In the genomic region with DNA sequence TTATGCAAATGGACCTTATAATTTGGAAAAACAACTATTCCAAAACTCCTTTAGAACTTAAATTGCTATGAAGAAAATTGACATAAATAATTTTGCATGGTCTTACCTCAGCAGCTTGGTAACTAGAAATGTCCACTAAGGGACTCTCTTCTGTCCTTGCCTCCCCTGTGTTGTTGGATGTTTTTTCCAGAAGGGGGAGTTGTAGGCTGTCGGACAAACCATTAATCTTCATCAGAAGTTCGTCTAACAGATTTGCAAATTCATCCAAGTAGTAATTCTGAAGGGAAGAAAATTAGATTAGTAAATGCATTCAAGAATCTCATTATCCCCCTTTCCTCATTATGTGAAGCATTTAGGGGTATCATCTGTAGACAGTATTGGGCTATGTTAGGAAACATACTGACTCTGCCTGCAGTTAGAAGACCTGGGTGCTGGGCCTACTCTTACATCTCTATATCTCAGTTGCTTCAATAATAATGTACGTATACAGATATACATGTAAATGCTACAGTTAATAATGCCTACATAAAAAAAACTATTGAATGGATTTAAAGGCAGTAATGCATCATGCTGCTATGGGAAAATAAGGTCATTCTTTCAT, we compare ENCODE assay signal across 9 cellular contexts.
DNase-seq lines count a peak whose midpoint lies in the region; ATAC-seq and TF ChIP-seq lines count a peak whose summit lies in the region.
"Had no signal": no experiment of that assay in that cellular context is flagged by ENCODE, and none has a peak within 500 bp of the region (broad histone marks: within the 10 kb centered on the region; RNA-seq: fewer than 3 reads in every experiment).

No MANE protein-coding gene starts in this region.

- H3K36me3 ChIP-seq in BE2C (no peaks in the 10 kb centered on the region), adrenal gland (replicated peaks in 1 of 2) (no peaks in the 10 kb centered on the region), kidney epithelial cell (ENCODE audit: control insufficient read depth, insufficient read depth, low read length) (no peaks in the 10 kb centered on the region), uterus (no peaks in the 10 kb centered on the region)

- intact Hi-C loops in adrenal gland (cut with DNase I), result no loop called here
- intact Hi-C loops in uterus (cut with DNase I; ENCODE audit: low total_unique reads), result no loop called here

- H3K9me3 ChIP-seq in BE2C (no peaks in the 10 kb centered on the region), adrenal gland (replicated peaks in 1 of 3) (no peaks in the 10 kb centered on the region), uterus (no peaks in the 10 kb centered on the region)

- H3K27ac ChIP-seq in adrenal gland (no peak overlapping the region), uterus (no peak overlapping the region)

- WGBS in adrenal gland, 4 donors, result 48 to 60% (median 57%) methylated on average over 3 of the region's 3 CpGs

- TF ChIP-seq POLR2A in adrenal gland (IDR thresholded peaks at IDR 0.05), result no peak
- no peak for TF ChIP-seq POLR2A in uterus (IDR thresholded peaks at IDR 0.05)

- 0 out of 2 replicates have a peak, but pooled peaks cover 6% of the 10 kb centered on the region for H3K4me1 ChIP-seq in BE2C
- no peaks in the 10 kb centered on the region for H3K4me1 ChIP-seq in adrenal gland (replicated peaks in 1 of 2)
- H3K4me1 ChIP-seq in uterus, result no peaks in the 10 kb centered on the region

- ATAC-seq in GM18517 (IDR thresholded peaks at IDR 0.05; ENCODE audit: unreplicated experiment), result no peak

- DNase-seq in BE2C (no peak), LHCN-M2 (ENCODE audit: low read depth) (peak; percentile 70), adrenal gland (peak in 1 of 7 donors; percentile 44), kidney epithelial cell (ENCODE audit: low read depth) (no peak), mesenteric fat pad (ENCODE audit: low spot score) (no peak), uterus (no peak)
- DNase-seq in activated CD8-positive, alpha-beta memory T cell treated with anti-CD3 and anti-CD28 coated beads, Interleukin-2, amount 50 U/mL, for 48 hours, result no peak
- DNase-seq: naive B cell had no signal

- no peak overlapping the region for H3K4me3 ChIP-seq in BE2C (ENCODE audit: low read depth, low read length)
- H3K4me3 ChIP-seq in adrenal gland, result no peak overlapping the region
- no peak overlapping the region for H3K4me3 ChIP-seq in kidney epithelial cell (ENCODE audit: low read depth, low read length)
- no peak overlapping the region for H3K4me3 ChIP-seq in uterus

- H3K27me3 ChIP-seq in BE2C (no peaks in the 10 kb centered on the region), adrenal gland (no peaks in the 10 kb centered on the region), kidney epithelial cell (ENCODE audit: control insufficient read depth, insufficient read depth, low read length) (no peaks in the 10 kb centered on the region), uterus (no peaks in the 10 kb centered on the region)

- TF ChIP-seq CTCF in BE2C (IDR thresholded peaks at IDR 0.05; ENCODE audit: low read depth, low read length), result peak; percentile 76
- peak in 5 of 6 experiments; percentile 5 to 46 (median 36) for TF ChIP-seq CTCF in adrenal gland (IDR thresholded peaks at IDR 0.05)
- TF ChIP-seq CTCF in kidney epithelial cell (IDR thresholded peaks at IDR 0.05; ENCODE audit: insufficient read depth, low read length, poor library complexity, severe bottlenecking), result peak; percentile 36
- no peak for TF ChIP-seq CTCF in uterus (IDR thresholded peaks at IDR 0.05)

Comparison
In these comparisons a context has a peak if more than half of its experiments do, and no peak if none do; other contexts are left out.
1. CTCF ChIP-seq: peak in BE2C (single experiment), adrenal gland (5 of 6) and kidney epithelial cell (single experiment); none in uterus (0 of 4).